8 cellular contexts compared by ENCODE assay signal in the genomic region with DNA sequence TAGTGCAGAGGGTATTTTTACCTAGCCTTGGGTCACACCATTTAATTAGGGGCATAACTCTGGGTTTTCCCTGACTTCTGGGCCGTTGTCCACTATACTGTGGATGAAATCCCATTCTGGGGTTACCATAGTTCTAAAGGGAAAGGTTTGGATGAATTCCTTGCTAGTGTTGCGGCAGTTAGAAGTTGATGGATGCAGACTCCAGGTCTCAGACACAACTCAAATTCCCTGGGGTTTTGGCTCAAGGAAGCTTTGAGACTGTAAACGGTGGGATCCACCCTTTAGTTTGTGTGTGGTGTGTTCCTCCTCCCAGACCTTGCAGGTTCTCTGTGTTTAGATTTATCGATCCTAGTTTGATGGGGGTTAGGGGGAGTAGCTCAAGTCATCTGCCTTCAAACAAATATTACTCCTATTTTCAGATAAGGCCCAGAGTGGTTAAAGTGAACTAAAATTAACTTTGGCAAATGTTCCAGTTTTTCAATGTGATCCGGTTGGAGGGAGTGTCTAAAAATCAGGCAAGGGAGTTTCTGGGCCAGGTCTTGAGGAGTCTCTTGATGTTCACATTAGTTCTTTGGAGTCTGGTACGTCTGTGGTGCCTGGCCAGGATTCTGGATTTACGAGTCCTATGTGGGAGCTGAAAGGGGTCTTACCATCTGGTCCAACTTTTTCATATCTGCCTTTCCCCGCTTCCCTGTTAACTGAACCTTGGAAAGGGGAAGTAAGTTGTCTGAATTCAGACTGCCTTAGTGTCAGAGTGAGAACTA. TPM values are rescaled to one million over a fixed set of nuclear protein-coding genes. Genes with fewer than 3 reads are reported as not detected.
DNase-seq lines count a peak whose midpoint lies in the region; ATAC-seq and TF ChIP-seq lines count a peak whose summit lies in the region.

No MANE protein-coding gene starts in this region.

- TF ChIP-seq CTCF in fibroblast of lung (conservative IDR thresholded peaks at IDR 0.05 in 1 of 2, IDR thresholded peaks at IDR 0.05 in 1 of 2; ENCODE audit: low read depth in 1 of 2, low read length in 2 of 2), result no peak
- TF ChIP-seq CTCF in psoas muscle (IDR thresholded peaks at IDR 0.05), result no peak

- no peaks in the 10 kb centered on the region for H3K27me3 ChIP-seq in fibroblast of lung (ENCODE audit: control insufficient read depth, insufficient read depth, low read length)
- no peaks in the 10 kb centered on the region for H3K27me3 ChIP-seq in psoas muscle (ENCODE audit: insufficient read depth in 3 of 3, low read length in 2 of 3)

- peaks cover 10% of the 10 kb centered on the region for H3K4me1 ChIP-seq in fibroblast of lung (ENCODE audit: control insufficient read depth, extremely low read depth, insufficient read depth, low read length)
- H3K4me1 ChIP-seq in psoas muscle, result peaks cover 61% of the 10 kb centered on the region

- H3K9me3 ChIP-seq in SK-N-MC (ENCODE audit: low read depth, low read length) (no peaks in the 10 kb centered on the region), fibroblast of lung (ENCODE audit: control insufficient read depth, insufficient read depth, low read depth, low read length) (no peaks in the 10 kb centered on the region), psoas muscle (no peaks in the 10 kb centered on the region)

- 11 to 17% (median 12%) methylated on average over 8 of the region's 8 CpGs for WGBS in psoas muscle, 3 donors

- H3K27ac ChIP-seq in SK-N-MC (no peak overlapping the region), fibroblast of lung (ENCODE audit: insufficient read depth, low read length) (peak overlapping the region; percentile 94), psoas muscle (peak overlapping the region; percentile 96)

- H2AFZ ChIP-seq in fibroblast of lung (ENCODE audit: low read length), result no peak overlapping the region

- ATAC-seq in psoas muscle, result no peak
- ATAC-seq in HG03439 (IDR thresholded peaks at IDR 0.05; ENCODE audit: unreplicated experiment), result no peak
- ATAC-seq in GM18861 (IDR thresholded peaks at IDR 0.05; ENCODE audit: unreplicated experiment), result no peak

- peaks cover 2% of the 10 kb centered on the region for H4K20me1 ChIP-seq in fibroblast of lung (ENCODE audit: control insufficient read depth, extremely low read depth, insufficient read depth, low read length)

- peaks cover 57% of the 10 kb centered on the region for H3K79me2 ChIP-seq in fibroblast of lung (ENCODE audit: control insufficient read depth, insufficient read depth, low read length)

- peak overlapping the region; percentile 96 for H3K9ac ChIP-seq in SK-N-MC (ENCODE audit: insufficient read length)
- peak overlapping the region; percentile 93 for H3K9ac ChIP-seq in fibroblast of lung (ENCODE audit: insufficient read depth, low read length)

- intact Hi-C loops in psoas muscle (cut with DNase I), result loop anchor here in 1 of 2 donors (5.0 kb wide), 1 partner anchor 42 kb away; no protein-coding TSS in a partner anchor

- DNase-seq in NOMO-1 treated with DMSO at 0.1 percent for 48 hours (lab: John Stamatoyannopoulos, UW; ENCODE audit: unreplicated experiment) (peak; percentile 35), NOMO-1 treated with dmso at 0.1 percent for 144 hours (lab: John Stamatoyannopoulos, UW; ENCODE audit: unreplicated experiment) (no peak), SK-N-MC (ENCODE audit: low read depth, low spot score) (no peak), fibroblast of lung (ENCODE audit: low read depth in 2 of 2) (peak in 1 of 2 donors; percentile 34), psoas muscle (no peak), NCI-H2107 treated with DMSO at 0.1 percent for 48 hours (lab: John Stamatoyannopoulos, UW; ENCODE audit: unreplicated experiment) (no peak)

- H3K4me2 ChIP-seq in fibroblast of lung (ENCODE audit: extremely low read depth, insufficient read depth, low read length), result peak overlapping the region; percentile 89

- peak overlapping the region; percentile 86 for H3K4me3 ChIP-seq in SK-N-MC
- H3K4me3 ChIP-seq in fibroblast of lung (replicated peaks in 1 of 4; ENCODE audit: control extremely low read depth in 1 of 4, insufficient read depth in 1 of 4, low read depth in 3 of 4, low read length in 4 of 4), result peak overlapping the region; percentile 80 to 96 (median 90)
- H3K4me3 ChIP-seq in psoas muscle, result peak overlapping the region; percentile 80

- H3K36me3 ChIP-seq in SK-N-MC (ENCODE audit: insufficient read depth, low read length) (no peaks in the 10 kb centered on the region), fibroblast of lung (ENCODE audit: control insufficient read depth, insufficient read depth, low read length) (no peaks in the 10 kb centered on the region), psoas muscle (ENCODE audit: insufficient read depth in 1 of 2, low read depth in 1 of 2) (no peaks in the 10 kb centered on the region)

RNA-seq across cellular contexts. Expression of gene RALY, which starts 1.5 kb away (rescaled TPM):
- total RNA-seq in fibroblast of lung (54.2 and 57.1 TPM in 2 replicates), psoas muscle (100 to 1,000 TPM in 2 of 4 donors, 10 to 100 TPM in 2; 92.3 to 120 (median 98.8) TPM)
- polyA plus RNA-seq in fibroblast of lung (54.5 and 70.6 TPM in 2 replicates), psoas muscle (100 to 1,000 TPM; 139 to 325 (median 151) TPM)
- polyA plus RNA-seq in fibroblast of lung (2012), result 89.9 and 133 TPM in 2 replicates
- 80.5 and 110 TPM in 2 replicates for polyA minus RNA-seq in fibroblast of lung (ENCODE audit: low replicate concordance)
